Comparison of ENCODE assay signal across 1 cellular context in genomic region chr3:150503402-150504099, GRCh38.
TF ChIP-seq lines count a peak whose summit lies in the region.

No MANE protein-coding gene starts in this region.

TF ChIP-seq in IMR-90, 13 proteins besides CTCF, POLR2A, EP300 and RAD21:
- no peak for TF ChIP-seq USF2 (IDR thresholded peaks at IDR 0.05; ENCODE audit: low read depth, low read length)
- no peak for TF ChIP-seq MXI1 (IDR thresholded peaks at IDR 0.05; ENCODE audit: borderline replicate concordance, low read depth, low read length)
- TF ChIP-seq ELK1 (IDR thresholded peaks at IDR 0.05; ENCODE audit: borderline replicate concordance, low read depth, low read length) = no peak
- TF ChIP-seq NFE2L2 (IDR thresholded peaks at IDR 0.05; ENCODE audit: low read depth, low read length) = no peak
- TF ChIP-seq MAFK (IDR thresholded peaks at IDR 0.05; ENCODE audit: low read depth, low read length) = no peak
- no peak for TF ChIP-seq FOS (IDR thresholded peaks at IDR 0.05; ENCODE audit: low read depth, low read length)
- no peak for TF ChIP-seq SMC3 (IDR thresholded peaks at IDR 0.05; ENCODE audit: low read depth, low read length)
- no peak for TF ChIP-seq CHD1 (IDR thresholded peaks at IDR 0.05; ENCODE audit: low read depth, low read length)
- no peak for TF ChIP-seq CEBPB (IDR thresholded peaks at IDR 0.05; ENCODE audit: low read depth, low read length)
- TF ChIP-seq RFX5 (IDR thresholded peaks at IDR 0.05; ENCODE audit: low read depth, low read length) = no peak
- TF ChIP-seq BHLHE40 (IDR thresholded peaks at IDR 0.05; ENCODE audit: low read depth, low read length) = no peak
- no peak for TF ChIP-seq RCOR1 (IDR thresholded peaks at IDR 0.05; ENCODE audit: insufficient replicate concordance, low read length)
- no peak for TF ChIP-seq MAZ (IDR thresholded peaks at IDR 0.05; ENCODE audit: borderline replicate concordance, low read depth, low read length)
